In genomic region chr2:55150834-55151233, GRCh38 we compare ENCODE assay signal across 12 cellular contexts.
DNase-seq lines count a peak whose midpoint lies in the region; ATAC-seq and TF ChIP-seq lines count a peak whose summit lies in the region.
"Had no signal": no experiment of that assay in that cellular context is flagged by ENCODE, and none has a peak within 500 bp of the region (broad histone marks: within the 10 kb centered on the region; RNA-seq: fewer than 3 reads in every experiment).

No MANE protein-coding gene starts in this region.

- no peak for DNase-seq in naive thymus-derived CD4-positive, alpha-beta T cell
- DNase-seq in NCI-H146 (lab: John Stamatoyannopoulos, UW) (no peak), PC-3 (no peak), ureter (ENCODE audit: low spot score) (no peak), NCI-H1092 (lab: John Stamatoyannopoulos, UW) (no peak)
- DNase-seq: activated naive CD4-positive, alpha-beta T cell; effector memory CD4-positive, alpha-beta T cell; psoas muscle; stimulated activated CD8-positive, alpha-beta memory T cell treated with anti-CD3 and anti-CD28 coated beads, Interleukin-4, amount 100 ng/mL, for 48 hours had no signal

- no peaks in the 10 kb centered on the region for H3K4me1 ChIP-seq in naive thymus-derived CD4-positive, alpha-beta T cell (ENCODE audit: control insufficient read depth in 2 of 2, insufficient read depth in 2 of 2, low read length in 2 of 2)
- H3K4me1 ChIP-seq in PC-3 (ENCODE audit: insufficient read depth, low read length): peaks cover 42% of the 10 kb centered on the region

- POLR2A ChIA-PET in naive thymus-derived CD4-positive, alpha-beta T cell (lab: Charles Lee): interaction anchor here (0.7 kb wide), 1 partner anchor 1226 kb away, joined by 3 read pairs; no protein-coding TSS in a partner anchor
- POLR2A ChIA-PET in PC-3 (lab: Charles Lee; ENCODE audit: unreplicated experiment): no interaction called here

- no peaks in the 10 kb centered on the region for H3K9me3 Mint-ChIP-seq in IgD-negative memory B cell
- H3K9me3 Mint-ChIP-seq in naive thymus-derived CD4-positive, alpha-beta T cell: no peaks in the 10 kb centered on the region

- no peak overlapping the region for H2AFZ ChIP-seq in PC-3 (ENCODE audit: low read length)

- TF ChIP-seq CTCF in PC-3 (conservative IDR thresholded peaks at IDR 0.05; ENCODE audit: low read depth, low read length): no peak

- CTCF ChIA-PET in naive thymus-derived CD4-positive, alpha-beta T cell (lab: Charles Lee): interaction anchor here (0.5 to 1.0 kb wide), 2 partner anchors 11 to 22 kb away, joined by 3 to 4 read pairs; no protein-coding TSS in a partner anchor
- CTCF ChIA-PET in PC-3 (lab: Charles Lee): no interaction called here

- no peaks in the 10 kb centered on the region for H3K9me2 ChIP-seq in PC-3 (replicated peaks; ENCODE audit: low read length)

- peak overlapping the region in 3 of 4 donors; percentile 30 to 79 (median 52) for H3K4me3 Mint-ChIP-seq in IgD-negative memory B cell
- H3K4me3 Mint-ChIP-seq in naive thymus-derived CD4-positive, alpha-beta T cell: no peak overlapping the region

- no peaks in the 10 kb centered on the region for H3K27me3 ChIP-seq in naive thymus-derived CD4-positive, alpha-beta T cell (ENCODE audit: control insufficient read depth in 2 of 2, insufficient read depth in 2 of 2, low read length in 2 of 2)
- no peaks in the 10 kb centered on the region for H3K27me3 ChIP-seq in PC-3 (ENCODE audit: low read length)

- no peak overlapping the region for H3K9ac ChIP-seq in PC-3 (ENCODE audit: low read length)

- H3K4me2 ChIP-seq in PC-3 (ENCODE audit: low read length): no peak overlapping the region

- no TSS peak for BruUV-seq in PC-3 (replicated peaks; lab: Mats Ljungman, UMichigan)

- intact Hi-C loops in naive thymus-derived CD4-positive, alpha-beta T cell (cut with micrococcal nuclease): no loop called here
- intact Hi-C loops in PC-3 (cut with micrococcal nuclease): no loop called here

- H3K4me3 ChIP-seq in naive thymus-derived CD4-positive, alpha-beta T cell (ENCODE audit: low read length): no peak overlapping the region
- H3K4me3 ChIP-seq in PC-3 (ENCODE audit: low read length): no peak overlapping the region
- H3K4me3 ChIP-seq: psoas muscle had no signal

- H3K27ac Mint-ChIP-seq in IgD-negative memory B cell: peak overlapping the region; percentile 78 to 93 (median 79)
- H3K27ac Mint-ChIP-seq in naive thymus-derived CD4-positive, alpha-beta T cell: no peak overlapping the region

- no peaks in the 10 kb centered on the region for H3K27me3 Mint-ChIP-seq in IgD-negative memory B cell
- no peaks in the 10 kb centered on the region for H3K27me3 Mint-ChIP-seq in naive thymus-derived CD4-positive, alpha-beta T cell

- no peaks in the 10 kb centered on the region for H3F3A ChIP-seq in PC-3 (ENCODE audit: low read length, unreplicated experiment)

- ATAC-seq in GM19023 (IDR thresholded peaks at IDR 0.05; ENCODE audit: unreplicated experiment) (peak; percentile 57), HG02623 (IDR thresholded peaks at IDR 0.05; ENCODE audit: unreplicated experiment) (peak; percentile 73), PC-3 (no peak)
- peak; percentile 83 for ATAC-seq in naive thymus-derived CD4-positive, alpha-beta T cell
- ATAC-seq: psoas muscle had no signal

- H4K20me1 ChIP-seq in PC-3 (ENCODE audit: low read length): no peaks in the 10 kb centered on the region

- H3K36me3 Mint-ChIP-seq in IgD-negative memory B cell: no peaks in the 10 kb centered on the region
- H3K36me3 Mint-ChIP-seq in naive thymus-derived CD4-positive, alpha-beta T cell: peaks cover 0 to 3% (median 0%) of the 10 kb centered on the region in 5 donors

- H3K9me3 ChIP-seq in naive thymus-derived CD4-positive, alpha-beta T cell (ENCODE audit: control insufficient read depth in 2 of 3, low read length in 3 of 3): no peaks in the 10 kb centered on the region
- no peaks in the 10 kb centered on the region for H3K9me3 ChIP-seq in PC-3 (ENCODE audit: low read length)
- H3K9me3 ChIP-seq: psoas muscle had no signal

- H3K4me1 Mint-ChIP-seq in IgD-negative memory B cell: peaks cover 35 to 40% (median 38%) of the 10 kb centered on the region in 3 donors
- peaks cover 0 to 7% (median 0%) of the 10 kb centered on the region in 7 donors for H3K4me1 Mint-ChIP-seq in naive thymus-derived CD4-positive, alpha-beta T cell

- no peak overlapping the region for H3K27ac ChIP-seq in naive thymus-derived CD4-positive, alpha-beta T cell (ENCODE audit: low read depth, low read length)
- H3K27ac ChIP-seq in PC-3 (ENCODE audit: low read length): no peak overlapping the region
- H3K27ac ChIP-seq: psoas muscle had no signal

- H3K36me3 ChIP-seq in naive thymus-derived CD4-positive, alpha-beta T cell (ENCODE audit: control insufficient read depth in 2 of 3, insufficient read depth in 3 of 3, low read length in 3 of 3): no peaks in the 10 kb centered on the region
- H3K36me3 ChIP-seq in PC-3 (ENCODE audit: low read depth, low read length): no peaks in the 10 kb centered on the region

- H3K79me2 ChIP-seq in PC-3 (ENCODE audit: low read length): no peaks in the 10 kb centered on the region

Comparison
In these comparisons a context has a peak if more than half of its experiments do, and no peak if none do; other contexts are left out.
1. H3K27ac Mint-ChIP-seq: peak in IgD-negative memory B cell (3 of 3); none in naive thymus-derived CD4-positive, alpha-beta T cell (0 of 9).
2. H3K4me3 Mint-ChIP-seq: peak in IgD-negative memory B cell (3 of 4); none in naive thymus-derived CD4-positive, alpha-beta T cell (0 of 10).